ENCODE assay signal across 11 cellular contexts in the genomic region with DNA sequence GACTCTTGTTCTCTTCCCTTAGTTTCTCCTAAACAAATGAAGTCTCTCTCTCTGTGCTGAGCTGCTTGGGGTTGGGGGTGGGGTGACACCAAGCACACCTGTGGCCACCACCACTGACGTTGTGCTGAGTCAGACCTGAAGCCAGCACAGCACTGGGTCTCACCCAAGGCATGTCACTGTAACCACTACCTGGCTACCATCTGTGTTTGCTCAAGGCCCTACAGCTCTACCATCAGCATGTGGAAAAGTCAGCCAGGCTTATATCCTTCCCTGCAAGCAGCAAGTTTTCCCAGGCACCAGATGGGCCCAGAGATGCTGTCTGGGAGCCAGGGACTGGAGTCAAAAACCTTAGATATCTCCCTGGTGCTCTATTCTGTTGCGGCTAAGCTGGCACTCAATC. TPM values are rescaled to one million over a fixed set of nuclear protein-coding genes. Genes with fewer than 3 reads are reported as not detected.
DNase-seq lines count a peak whose midpoint lies in the region; ATAC-seq and TF ChIP-seq lines count a peak whose summit lies in the region.
"Had no signal": no experiment of that assay in that cellular context is flagged by ENCODE, and none has a peak within 500 bp of the region (broad histone marks: within the 10 kb centered on the region; RNA-seq: fewer than 3 reads in every experiment).

No MANE protein-coding gene starts in this region.

- no peak overlapping the region for H3K4me3 Mint-ChIP-seq in Caco-2 (ENCODE audit: unreplicated experiment)
- H3K4me3 Mint-ChIP-seq in mesothelial cell of epicardium, result no peak overlapping the region

- POLR2A ChIA-PET in Caco-2 (lab: Charles Lee), result no interaction called here

- no peaks in the 10 kb centered on the region for H3K36me3 Mint-ChIP-seq in Caco-2 (ENCODE audit: insufficient read depth, unreplicated experiment)
- no peaks in the 10 kb centered on the region for H3K36me3 Mint-ChIP-seq in mesothelial cell of epicardium

- intact Hi-C loops in Caco-2 (cut with micrococcal nuclease; ENCODE audit: unreplicated experiment), result no loop called here

- no peak overlapping the region for H3K4me3 ChIP-seq in Caco-2 (ENCODE audit: low read depth, low read length)
- H3K4me3 ChIP-seq in right atrium auricular region, result no peak overlapping the region

- H3K4me1 ChIP-seq in Caco-2 (peaks cover 49% of the 10 kb centered on the region), right atrium auricular region (peaks cover 0 to 4% of the 10 kb centered on the region in 2 donors)

- H3K27ac ChIP-seq in right atrium auricular region (no peak overlapping the region), substantia nigra (ENCODE audit: low read depth, low read length, poor library complexity, severe bottlenecking) (no peak overlapping the region)

- TF ChIP-seq CTCF in Caco-2 (IDR thresholded peaks at IDR 0.05; ENCODE audit: insufficient read depth in 1 of 2, low read depth in 1 of 2, low read length in 1 of 2, severe bottlenecking in 1 of 2, unreplicated experiment in 1 of 2) (no peak), mesothelial cell of epicardium (IDR thresholded peaks at IDR 0.05; ENCODE audit: unreplicated experiment) (no peak), right atrium auricular region (IDR thresholded peaks at IDR 0.05) (no peak)

- no peaks in the 10 kb centered on the region for H3K27me3 Mint-ChIP-seq in Caco-2 (ENCODE audit: insufficient read depth, unreplicated experiment)
- H3K27me3 Mint-ChIP-seq in mesothelial cell of epicardium (ENCODE audit: low read depth), result no peaks in the 10 kb centered on the region

- ATAC-seq in GM18909 (IDR thresholded peaks at IDR 0.05; ENCODE audit: poor library complexity, unreplicated experiment) (peak; percentile 69), HG02943 (IDR thresholded peaks at IDR 0.05; ENCODE audit: low read depth, unreplicated experiment) (peak; percentile 65)

- BruUV-seq in Caco-2 (replicated peaks; lab: Mats Ljungman, UMichigan), result no TSS peak

- H3K4me1 Mint-ChIP-seq in Caco-2 (ENCODE audit: low read depth, unreplicated experiment) (peaks cover 36% of the 10 kb centered on the region), mesothelial cell of epicardium (peaks cover 18% of the 10 kb centered on the region)

- H3K27me3 ChIP-seq in Caco-2 (replicated peaks; ENCODE audit: control insufficient read depth, insufficient read depth, low read length), result no peaks in the 10 kb centered on the region
- no peaks in the 10 kb centered on the region for H3K27me3 ChIP-seq in right atrium auricular region

- CTCF ChIA-PET in Caco-2 (lab: Charles Lee), result interaction anchor here (0.6 kb wide), 2 partner anchors 46 to 160 kb away, joined by 3 to 4 read pairs; no protein-coding TSS in a partner anchor

- H3K9me3 Mint-ChIP-seq in Caco-2 (ENCODE audit: unreplicated experiment) (no peaks in the 10 kb centered on the region), mesothelial cell of epicardium (no peaks in the 10 kb centered on the region)

- DNase-seq in Caco-2 (peak; percentile 70 to 76), SW480 (ENCODE audit: low spot score) (peak; percentile 27), mesothelial cell of epicardium (ENCODE audit: low spot score in 2 of 2, unreplicated experiment in 2 of 2) (no peak), right atrium auricular region (ENCODE audit: low spot score) (no peak), DMS114 treated with DMSO at 0.1 percent for 48 hours (lab: John Stamatoyannopoulos, UW; ENCODE audit: unreplicated experiment) (no peak), substantia nigra (lab: John Stamatoyannopoulos, UW) (no peak)
- DNase-seq: cortex of kidney, DMS79 had no signal

- H3K36me3 ChIP-seq in Caco-2 (ENCODE audit: control insufficient read depth, insufficient read depth, low read length), result no peaks in the 10 kb centered on the region
- no peaks in the 10 kb centered on the region for H3K36me3 ChIP-seq in right atrium auricular region

- peak overlapping the region; percentile 79 for H3K27ac Mint-ChIP-seq in Caco-2 (ENCODE audit: unreplicated experiment)
- H3K27ac Mint-ChIP-seq in mesothelial cell of epicardium, result no peak overlapping the region

- H3K9me3 ChIP-seq in Caco-2, result no peaks in the 10 kb centered on the region
- no peaks in the 10 kb centered on the region for H3K9me3 ChIP-seq in right atrium auricular region

RNA-seq across cellular contexts. Expression of a gene that starts 6.9 kb away (rescaled TPM):
- not detected in 2 replicates for total RNA-seq in Caco-2 (2022)
- total RNA-seq in mesothelial cell of epicardium, result 0.32 to 0.44 TPM in 2 of 3 replicates, not detected in the other
- under 1 TPM in 1 of 2 donors, not detected in 1; 0.28 TPM for total RNA-seq in right atrium auricular region
- total RNA-seq: kidney epithelial cell had no signal

RNA-seq across cellular contexts. Expression of a gene that starts 9.1 kb away (rescaled TPM):
- total RNA-seq in Caco-2 (2022), result not detected in 2 replicates
- not detected in 3 replicates for total RNA-seq in mesothelial cell of epicardium
- 1 to 10 TPM; 1.0 to 2.6 TPM for total RNA-seq in right atrium auricular region
- total RNA-seq: kidney epithelial cell had no signal

RNA-seq across cellular contexts. Expression of a gene that starts 19.5 kb away (rescaled TPM):
- total RNA-seq in Caco-2 (2022), result not detected in 2 replicates
- total RNA-seq in mesothelial cell of epicardium, result not detected in 3 replicates
- not detected for total RNA-seq in right atrium auricular region
- total RNA-seq: kidney epithelial cell had no signal

RNA-seq across cellular contexts. Expression of a gene that starts 25.6 kb away (rescaled TPM):
- total RNA-seq in Caco-2 (2022) (63.8 and 71.7 TPM in 2 replicates), mesothelial cell of epicardium (39.3 to 42.8 TPM (median 41.1 TPM) in 3 replicates), right atrium auricular region (10 to 100 TPM; 22.1 to 22.6 TPM)

RNA-seq across cellular contexts. Expression of a gene that starts 58.1 kb away (rescaled TPM):
- total RNA-seq in Caco-2 (2022), result not detected in 2 replicates
- 0.33 to 0.45 TPM in 2 of 3 replicates, not detected in the other for total RNA-seq in mesothelial cell of epicardium
- total RNA-seq in right atrium auricular region, result 100 to 1,000 TPM in 1 of 2 donors, 10 to 100 TPM in 1; 75.6 to 139 TPM
- total RNA-seq: kidney epithelial cell had no signal

Comparison
In these comparisons a context has a peak if more than half of its experiments do, and no peak if none do; other contexts are left out.
1. DNase-seq: peak in Caco-2 (2 of 2) and SW480 (single experiment); none in mesothelial cell of epicardium (0 of 2), right atrium auricular region (single experiment), DMS114 treated with DMSO at 0.1 percent for 48 hours (single experiment) and substantia nigra (0 of 49).